In the genomic region with DNA sequence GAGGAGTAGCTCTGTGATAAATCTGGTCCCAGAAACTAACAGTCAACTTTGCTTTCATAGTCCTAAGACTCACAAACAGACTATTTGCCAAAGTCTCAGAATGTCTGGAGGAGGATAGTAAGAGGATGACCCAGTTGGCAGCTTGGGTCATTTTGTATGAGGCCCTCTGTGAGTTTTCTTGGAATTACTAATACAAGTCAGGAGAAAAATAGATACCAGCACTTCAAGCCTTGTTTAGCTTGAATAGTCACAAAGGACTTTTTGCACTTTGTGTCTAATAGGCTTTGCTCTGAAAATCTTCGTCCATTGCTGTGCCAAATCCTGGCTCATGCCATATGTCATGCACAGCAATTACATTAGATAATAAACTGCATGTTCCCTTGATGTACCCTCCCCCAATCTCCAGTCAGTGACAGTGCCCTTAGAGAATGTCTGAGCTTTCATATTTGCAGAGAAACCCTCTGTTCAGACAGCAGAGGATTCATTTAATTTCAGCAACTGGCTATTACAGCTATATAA, we compare ENCODE assay signal across 1 cellular context.
TF ChIP-seq lines count a peak whose summit lies in the region.

No MANE protein-coding gene starts in this region.

TF ChIP-seq in H1, 55 proteins besides CTCF, POLR2A, EP300 and RAD21 (continued from another document):
- TF ChIP-seq, protein P1, sequence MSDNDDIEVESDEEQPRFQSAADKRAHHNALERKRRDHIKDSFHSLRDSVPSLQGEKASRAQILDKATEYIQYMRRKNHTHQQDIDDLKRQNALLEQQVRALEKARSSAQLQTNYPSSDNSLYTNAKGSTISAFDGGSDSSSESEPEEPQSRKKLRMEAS (IDR thresholded peaks at IDR 0.05) = no peak
- no peak for TF ChIP-seq NRF1 (IDR thresholded peaks at IDR 0.05; ENCODE audit: low read depth, low read length)
- no peak for TF ChIP-seq SP4 (IDR thresholded peaks at IDR 0.05; ENCODE audit: low read length)
- no peak for TF ChIP-seq BRCA1 (IDR thresholded peaks at IDR 0.05; ENCODE audit: low read depth, low read length)
- no peak for TF ChIP-seq CBX5 (IDR thresholded peaks at IDR 0.05; ENCODE audit: low read depth, low read length)
- no peak for TF ChIP-seq JUN (IDR thresholded peaks at IDR 0.05; ENCODE audit: low read depth, low read length)
- no peak for TF ChIP-seq TCF12 (IDR thresholded peaks at IDR 0.05; ENCODE audit: low read depth, low read length)
- TF ChIP-seq SIRT6 (IDR thresholded peaks at IDR 0.05; ENCODE audit: low read length) = no peak
- no peak for TF ChIP-seq EZH2 (IDR thresholded peaks at IDR 0.05; ENCODE audit: low read depth, low read length, severe bottlenecking)
- TF ChIP-seq GABPA (IDR thresholded peaks at IDR 0.05; ENCODE audit: borderline replicate concordance, insufficient read depth, low read length) = no peak
- TF ChIP-seq ZNF274 (IDR thresholded peaks at IDR 0.05; ENCODE audit: borderline replicate concordance, extremely low read depth, low read length) = no peak
- no peak for TF ChIP-seq POLR2AphosphoS5 (IDR thresholded peaks at IDR 0.05; ENCODE audit: low read depth, low read length)
- TF ChIP-seq, protein P2, sequence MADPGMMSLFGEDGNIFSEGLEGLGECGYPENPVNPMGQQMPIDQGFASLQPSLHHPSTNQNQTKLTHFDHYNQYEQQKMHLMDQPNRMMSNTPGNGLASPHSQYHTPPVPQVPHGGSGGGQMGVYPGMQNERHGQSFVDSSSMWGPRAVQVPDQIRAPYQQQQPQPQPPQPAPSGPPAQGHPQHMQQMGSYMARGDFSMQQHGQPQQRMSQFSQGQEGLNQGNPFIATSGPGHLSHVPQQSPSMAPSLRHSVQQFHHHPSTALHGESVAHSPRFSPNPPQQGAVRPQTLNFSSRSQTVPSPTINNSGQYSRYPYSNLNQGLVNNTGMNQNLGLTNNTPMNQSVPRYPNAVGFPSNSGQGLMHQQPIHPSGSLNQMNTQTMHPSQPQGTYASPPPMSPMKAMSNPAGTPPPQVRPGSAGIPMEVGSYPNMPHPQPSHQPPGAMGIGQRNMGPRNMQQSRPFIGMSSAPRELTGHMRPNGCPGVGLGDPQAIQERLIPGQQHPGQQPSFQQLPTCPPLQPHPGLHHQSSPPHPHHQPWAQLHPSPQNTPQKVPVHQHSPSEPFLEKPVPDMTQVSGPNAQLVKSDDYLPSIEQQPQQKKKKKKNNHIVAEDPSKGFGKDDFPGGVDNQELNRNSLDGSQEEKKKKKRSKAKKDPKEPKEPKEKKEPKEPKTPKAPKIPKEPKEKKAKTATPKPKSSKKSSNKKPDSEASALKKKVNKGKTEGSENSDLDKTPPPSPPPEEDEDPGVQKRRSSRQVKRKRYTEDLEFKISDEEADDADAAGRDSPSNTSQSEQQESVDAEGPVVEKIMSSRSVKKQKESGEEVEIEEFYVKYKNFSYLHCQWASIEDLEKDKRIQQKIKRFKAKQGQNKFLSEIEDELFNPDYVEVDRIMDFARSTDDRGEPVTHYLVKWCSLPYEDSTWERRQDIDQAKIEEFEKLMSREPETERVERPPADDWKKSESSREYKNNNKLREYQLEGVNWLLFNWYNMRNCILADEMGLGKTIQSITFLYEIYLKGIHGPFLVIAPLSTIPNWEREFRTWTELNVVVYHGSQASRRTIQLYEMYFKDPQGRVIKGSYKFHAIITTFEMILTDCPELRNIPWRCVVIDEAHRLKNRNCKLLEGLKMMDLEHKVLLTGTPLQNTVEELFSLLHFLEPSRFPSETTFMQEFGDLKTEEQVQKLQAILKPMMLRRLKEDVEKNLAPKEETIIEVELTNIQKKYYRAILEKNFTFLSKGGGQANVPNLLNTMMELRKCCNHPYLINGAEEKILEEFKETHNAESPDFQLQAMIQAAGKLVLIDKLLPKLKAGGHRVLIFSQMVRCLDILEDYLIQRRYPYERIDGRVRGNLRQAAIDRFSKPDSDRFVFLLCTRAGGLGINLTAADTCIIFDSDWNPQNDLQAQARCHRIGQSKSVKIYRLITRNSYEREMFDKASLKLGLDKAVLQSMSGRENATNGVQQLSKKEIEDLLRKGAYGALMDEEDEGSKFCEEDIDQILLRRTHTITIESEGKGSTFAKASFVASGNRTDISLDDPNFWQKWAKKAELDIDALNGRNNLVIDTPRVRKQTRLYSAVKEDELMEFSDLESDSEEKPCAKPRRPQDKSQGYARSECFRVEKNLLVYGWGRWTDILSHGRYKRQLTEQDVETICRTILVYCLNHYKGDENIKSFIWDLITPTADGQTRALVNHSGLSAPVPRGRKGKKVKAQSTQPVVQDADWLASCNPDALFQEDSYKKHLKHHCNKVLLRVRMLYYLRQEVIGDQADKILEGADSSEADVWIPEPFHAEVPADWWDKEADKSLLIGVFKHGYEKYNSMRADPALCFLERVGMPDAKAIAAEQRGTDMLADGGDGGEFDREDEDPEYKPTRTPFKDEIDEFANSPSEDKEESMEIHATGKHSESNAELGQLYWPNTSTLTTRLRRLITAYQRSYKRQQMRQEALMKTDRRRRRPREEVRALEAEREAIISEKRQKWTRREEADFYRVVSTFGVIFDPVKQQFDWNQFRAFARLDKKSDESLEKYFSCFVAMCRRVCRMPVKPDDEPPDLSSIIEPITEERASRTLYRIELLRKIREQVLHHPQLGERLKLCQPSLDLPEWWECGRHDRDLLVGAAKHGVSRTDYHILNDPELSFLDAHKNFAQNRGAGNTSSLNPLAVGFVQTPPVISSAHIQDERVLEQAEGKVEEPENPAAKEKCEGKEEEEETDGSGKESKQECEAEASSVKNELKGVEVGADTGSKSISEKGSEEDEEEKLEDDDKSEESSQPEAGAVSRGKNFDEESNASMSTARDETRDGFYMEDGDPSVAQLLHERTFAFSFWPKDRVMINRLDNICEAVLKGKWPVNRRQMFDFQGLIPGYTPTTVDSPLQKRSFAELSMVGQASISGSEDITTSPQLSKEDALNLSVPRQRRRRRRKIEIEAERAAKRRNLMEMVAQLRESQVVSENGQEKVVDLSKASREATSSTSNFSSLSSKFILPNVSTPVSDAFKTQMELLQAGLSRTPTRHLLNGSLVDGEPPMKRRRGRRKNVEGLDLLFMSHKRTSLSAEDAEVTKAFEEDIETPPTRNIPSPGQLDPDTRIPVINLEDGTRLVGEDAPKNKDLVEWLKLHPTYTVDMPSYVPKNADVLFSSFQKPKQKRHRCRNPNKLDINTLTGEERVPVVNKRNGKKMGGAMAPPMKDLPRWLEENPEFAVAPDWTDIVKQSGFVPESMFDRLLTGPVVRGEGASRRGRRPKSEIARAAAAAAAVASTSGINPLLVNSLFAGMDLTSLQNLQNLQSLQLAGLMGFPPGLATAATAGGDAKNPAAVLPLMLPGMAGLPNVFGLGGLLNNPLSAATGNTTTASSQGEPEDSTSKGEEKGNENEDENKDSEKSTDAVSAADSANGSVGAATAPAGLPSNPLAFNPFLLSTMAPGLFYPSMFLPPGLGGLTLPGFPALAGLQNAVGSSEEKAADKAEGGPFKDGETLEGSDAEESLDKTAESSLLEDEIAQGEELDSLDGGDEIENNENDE (IDR thresholded peaks at IDR 0.05; ENCODE audit: insufficient replicate concordance, low read length) = no peak
- no peak for TF ChIP-seq SIX5 (IDR thresholded peaks at IDR 0.05; ENCODE audit: low read depth, low read length)
- no peak for TF ChIP-seq CTBP2 (IDR thresholded peaks at IDR 0.05; ENCODE audit: borderline replicate concordance, insufficient read depth, insufficient read length, low read length)
- no peak for TF ChIP-seq HDAC6 (IDR thresholded peaks at IDR 0.05; ENCODE audit: low read depth, low read length)
